8 cellular contexts compared by ENCODE assay signal in genomic region chr1:56426587-56426986, GRCh38.
"Had no signal": no experiment of that assay in that cellular context is flagged by ENCODE, and none has a peak within 500 bp of the region (broad histone marks: within the 10 kb centered on the region; RNA-seq: fewer than 3 reads in every experiment).

No MANE protein-coding gene starts in this region.

- DNase-seq: GDM1, GF-D8 had no signal

- FAIRE-seq: G401.6, GM12878, GM12891, GM12892, GM18507, GM19239 had no signal

- H3K4me3 ChIP-seq: GM12878 had no signal

- ATAC-seq: GM12878 had no signal
